In the genomic region with DNA sequence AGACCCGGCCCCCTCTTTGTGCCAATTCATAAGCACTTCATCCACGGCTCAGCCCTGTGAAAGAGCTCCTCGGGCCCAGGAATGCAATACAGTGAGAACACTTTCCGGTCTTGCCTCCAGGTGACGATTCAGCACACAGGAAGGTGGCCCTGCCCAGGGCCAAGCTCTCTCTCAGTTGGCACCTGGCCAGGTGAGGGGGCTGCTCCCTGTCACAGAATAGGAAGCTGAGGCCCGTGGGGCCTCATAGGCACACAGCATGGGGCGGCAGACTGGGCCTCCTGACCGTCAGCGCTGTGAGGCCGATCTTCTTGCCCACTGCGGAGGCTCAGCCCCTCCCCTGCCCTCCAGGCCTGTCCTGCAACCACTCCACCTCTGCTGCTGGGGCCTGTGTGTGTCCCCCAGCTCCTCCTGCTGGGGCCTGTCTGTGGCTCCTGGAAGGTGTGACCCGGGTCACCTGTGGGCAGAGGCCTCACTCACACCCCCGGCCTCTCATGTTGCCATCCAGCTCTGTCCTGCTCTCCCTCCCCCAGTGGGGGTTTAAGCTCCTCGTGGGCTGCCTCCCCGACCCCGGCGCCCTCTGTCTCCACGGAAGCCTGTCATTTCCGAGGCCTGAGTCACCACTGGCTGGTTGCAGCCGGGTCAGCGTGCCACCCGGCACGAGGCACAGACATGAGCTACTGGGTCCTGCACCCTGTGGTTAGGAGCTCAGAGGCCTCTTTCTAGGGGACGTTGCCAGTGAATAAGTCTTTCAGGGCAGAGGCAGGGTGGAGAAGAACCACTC, we compare ENCODE assay signal across 1 cellular context.
A peak's percentile ranks its signal among the peaks of the same experiment; 100 is the strongest.
TF ChIP-seq lines count a peak whose summit lies in the region.

No MANE protein-coding gene starts in this region.

TF ChIP-seq in HepG2, 621 proteins besides CTCF, POLR2A, EP300 and RAD21 (continued from another document and continues in another):
- TF ChIP-seq, protein P1, sequence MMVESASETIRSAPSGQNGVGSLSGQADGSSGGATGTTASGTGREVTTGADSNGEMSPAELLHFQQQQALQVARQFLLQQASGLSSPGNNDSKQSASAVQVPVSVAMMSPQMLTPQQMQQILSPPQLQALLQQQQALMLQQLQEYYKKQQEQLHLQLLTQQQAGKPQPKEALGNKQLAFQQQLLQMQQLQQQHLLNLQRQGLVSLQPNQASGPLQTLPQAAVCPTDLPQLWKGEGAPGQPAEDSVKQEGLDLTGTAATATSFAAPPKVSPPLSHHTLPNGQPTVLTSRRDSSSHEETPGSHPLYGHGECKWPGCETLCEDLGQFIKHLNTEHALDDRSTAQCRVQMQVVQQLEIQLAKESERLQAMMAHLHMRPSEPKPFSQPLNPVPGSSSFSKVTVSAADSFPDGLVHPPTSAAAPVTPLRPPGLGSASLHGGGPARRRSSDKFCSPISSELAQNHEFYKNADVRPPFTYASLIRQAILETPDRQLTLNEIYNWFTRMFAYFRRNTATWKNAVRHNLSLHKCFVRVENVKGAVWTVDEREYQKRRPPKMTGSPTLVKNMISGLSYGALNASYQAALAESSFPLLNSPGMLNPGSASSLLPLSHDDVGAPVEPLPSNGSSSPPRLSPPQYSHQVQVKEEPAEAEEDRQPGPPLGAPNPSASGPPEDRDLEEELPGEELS (CRISPR knock-in tag; IDR thresholded peaks at IDR 0.05) = 0 out of 2 replicates have a peak, but pooled peaks have one; percentile 9
- TF ChIP-seq PTBP1 (IDR thresholded peaks at IDR 0.05; ENCODE audit: low read depth, low read length, poor library complexity, severe bottlenecking) = peak; percentile 31
- peak; percentile 96 for TF ChIP-seq FOSL2 (CRISPR knock-in tag; IDR thresholded peaks at IDR 0.05)
- TF ChIP-seq, protein P2, sequence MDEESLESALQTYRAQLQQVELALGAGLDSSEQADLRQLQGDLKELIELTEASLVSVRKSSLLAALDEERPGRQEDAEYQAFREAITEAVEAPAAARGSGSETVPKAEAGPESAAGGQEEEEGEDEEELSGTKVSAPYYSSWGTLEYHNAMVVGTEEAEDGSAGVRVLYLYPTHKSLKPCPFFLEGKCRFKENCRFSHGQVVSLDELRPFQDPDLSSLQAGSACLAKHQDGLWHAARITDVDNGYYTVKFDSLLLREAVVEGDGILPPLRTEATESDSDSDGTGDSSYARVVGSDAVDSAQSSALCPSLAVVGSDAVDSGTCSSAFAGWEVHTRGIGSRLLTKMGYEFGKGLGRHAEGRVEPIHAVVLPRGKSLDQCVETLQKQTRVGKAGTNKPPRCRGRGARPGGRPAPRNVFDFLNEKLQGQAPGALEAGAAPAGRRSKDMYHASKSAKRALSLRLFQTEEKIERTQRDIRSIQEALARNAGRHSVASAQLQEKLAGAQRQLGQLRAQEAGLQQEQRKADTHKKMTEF (CRISPR knock-in tag; IDR thresholded peaks at IDR 0.05) = peak; percentile 73
- peak; percentile 57 for TF ChIP-seq SALL1 (CRISPR knock-in tag; IDR thresholded peaks at IDR 0.05)
- TF ChIP-seq ZNF12 (CRISPR knock-in tag; IDR thresholded peaks at IDR 0.05) = no peak
- no peak for TF ChIP-seq ATF6 (CRISPR knock-in tag; conservative IDR thresholded peaks at IDR 0.05)
- no peak for TF ChIP-seq MYNN (CRISPR knock-in tag; IDR thresholded peaks at IDR 0.05; ENCODE audit: low read depth)
- TF ChIP-seq ZNF816 (CRISPR knock-in tag; IDR thresholded peaks at IDR 0.05; ENCODE audit: borderline replicate concordance) = no peak
- TF ChIP-seq, protein P3, sequence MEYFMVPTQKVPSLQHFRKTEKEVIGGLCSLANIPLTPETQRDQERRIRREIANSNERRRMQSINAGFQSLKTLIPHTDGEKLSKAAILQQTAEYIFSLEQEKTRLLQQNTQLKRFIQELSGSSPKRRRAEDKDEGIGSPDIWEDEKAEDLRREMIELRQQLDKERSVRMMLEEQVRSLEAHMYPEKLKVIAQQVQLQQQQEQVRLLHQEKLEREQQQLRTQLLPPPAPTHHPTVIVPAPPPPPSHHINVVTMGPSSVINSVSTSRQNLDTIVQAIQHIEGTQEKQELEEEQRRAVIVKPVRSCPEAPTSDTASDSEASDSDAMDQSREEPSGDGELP (IDR thresholded peaks at IDR 0.05; ENCODE audit: borderline replicate concordance, low read depth) = 0 out of 2 replicates have a peak, but pooled peaks have one; percentile 7
- TF ChIP-seq ZNF34 (CRISPR knock-in tag; IDR thresholded peaks at IDR 0.05; ENCODE audit: borderline replicate concordance) = no peak; the same call in 1 of the 2 replicates
- no peak for TF ChIP-seq ZNF10 (CRISPR knock-in tag; IDR thresholded peaks at IDR 0.05; ENCODE audit: borderline replicate concordance, low read depth)
- no peak for TF ChIP-seq ZNF44 (CRISPR knock-in tag; IDR thresholded peaks at IDR 0.05)
- TF ChIP-seq SNAPC4 (CRISPR knock-in tag; IDR thresholded peaks at IDR 0.05) = no peak
- TF ChIP-seq ZNF775 (CRISPR knock-in tag; IDR thresholded peaks at IDR 0.05; ENCODE audit: borderline replicate concordance) = no peak
- peak; percentile 10; the same call in 1 of the 2 replicates for TF ChIP-seq ZNF263 (CRISPR knock-in tag; IDR thresholded peaks at IDR 0.05)
- TF ChIP-seq REST (IDR thresholded peaks at IDR 0.05; ENCODE audit: borderline replicate concordance in 1 of 2, low read depth in 1 of 2, low read length in 2 of 2) = no peak
- no peak for TF ChIP-seq FOXP1 (IDR thresholded peaks at IDR 0.05)
- no peak for TF ChIP-seq FOXP1 (CRISPR knock-in tag; IDR thresholded peaks at IDR 0.05)
- no peak for TF ChIP-seq SIX1 (CRISPR knock-in tag; IDR thresholded peaks at IDR 0.05; ENCODE audit: borderline replicate concordance)
- TF ChIP-seq, protein P4, sequence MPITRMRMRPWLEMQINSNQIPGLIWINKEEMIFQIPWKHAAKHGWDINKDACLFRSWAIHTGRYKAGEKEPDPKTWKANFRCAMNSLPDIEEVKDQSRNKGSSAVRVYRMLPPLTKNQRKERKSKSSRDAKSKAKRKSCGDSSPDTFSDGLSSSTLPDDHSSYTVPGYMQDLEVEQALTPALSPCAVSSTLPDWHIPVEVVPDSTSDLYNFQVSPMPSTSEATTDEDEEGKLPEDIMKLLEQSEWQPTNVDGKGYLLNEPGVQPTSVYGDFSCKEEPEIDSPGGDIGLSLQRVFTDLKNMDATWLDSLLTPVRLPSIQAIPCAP (CRISPR knock-in tag; IDR thresholded peaks at IDR 0.05; ENCODE audit: low read depth) = no peak
- TF ChIP-seq ZNF484 (CRISPR knock-in tag; IDR thresholded peaks at IDR 0.05; ENCODE audit: borderline replicate concordance, low read depth) = no peak
- TF ChIP-seq AHR (CRISPR knock-in tag; IDR thresholded peaks at IDR 0.05) = 0 out of 2 replicates have a peak, but pooled peaks have one; percentile 53
- peak; percentile 60; the same call in 1 of the 2 replicates for TF ChIP-seq CSRNP1 (CRISPR knock-in tag; IDR thresholded peaks at IDR 0.05)
- peak; percentile 82; the same call in 1 of the 2 replicates for TF ChIP-seq RXRA (CRISPR knock-in tag; IDR thresholded peaks at IDR 0.05)
- no peak for TF ChIP-seq WIZ (CRISPR knock-in tag; IDR thresholded peaks at IDR 0.05)
- peak; percentile 76; the same call in 1 of the 2 replicates for TF ChIP-seq ZNF607 (CRISPR knock-in tag; IDR thresholded peaks at IDR 0.05; ENCODE audit: borderline replicate concordance)
- TF ChIP-seq AGO2 (optimal IDR thresholded peaks at IDR 0.05; ENCODE audit: low read depth, low read length) = no peak
- no peak for TF ChIP-seq SRSF4 (IDR thresholded peaks at IDR 0.05; ENCODE audit: low read depth, low read length, poor library complexity, severe bottlenecking)
- TF ChIP-seq ZKSCAN1 (IDR thresholded peaks at IDR 0.05; ENCODE audit: low read length) = no peak
